ENCODE assay signal across 18 cellular contexts in genomic region chr21:42202321-42202720, GRCh38.
"Had no signal": no experiment of that assay in that cellular context is flagged by ENCODE, and none has a peak within 500 bp of the region (broad histone marks: within the 10 kb centered on the region; RNA-seq: fewer than 3 reads in every experiment).

No MANE protein-coding gene starts in this region.

- H3K27ac ChIP-seq: adrenal gland, prostate gland, tibial artery had no signal

- H3K9me3 ChIP-seq: adrenal gland, prostate gland, tibial artery had no signal

- H3K4me1 ChIP-seq: prostate gland, tibial artery had no signal

- H3K36me3 ChIP-seq: adrenal gland, prostate gland, tibial artery had no signal

- H3K4me3 ChIP-seq: adrenal gland, lung, prostate gland, skin epidermis, tibial artery had no signal

- ATAC-seq: activated CD8-positive, alpha-beta T cell treated with anti-CD3 and anti-CD28 coated beads, Interleukin-2, amount 10 ng/mL, durations not matched to agents 7 days and 5 days; left lobe of liver; natural killer cell treated with Interleukin-12 subunit alpha and Interleukin-12 subunit beta and Interleukin-15 and Interleukin-18, amount 100 ng/mL, for 72 hours; right cardiac atrium; stimulated activated naive CD8-positive, alpha-beta T cell treated with anti-CD3 and anti-CD28 coated beads, Interleukin-15, Interleukin-2, amounts not matched to agents 100 U/mL and 50 U/mL, for 24 hours; WTC11 had no signal

- DNase-seq: activated CD4-positive, alpha-beta T cell treated with anti-CD3 and anti-CD28 coated beads for 48 hours; activated CD8-positive, alpha-beta memory T cell treated with anti-CD3 and anti-CD28 coated beads, Interleukin-2, amount 50 U/mL, for 4 hours; activated effector memory CD4-positive, alpha-beta T cell treated with anti-CD3 and anti-CD28 coated beads, Interleukin-2, amount 50 U/mL, for 16 hours; activated T-cell treated with anti-CD3 and anti-CD28 coated beads, Interleukin-2, amount 50 U/mL, for 48 hours; effector memory CD4-positive, alpha-beta T cell; foreskin fibroblast; right cardiac atrium; stimulated activated naive CD8-positive, alpha-beta T cell treated with anti-CD3 and anti-CD28 coated beads, Interleukin-15, Interleukin-2, amounts not matched to agents 100 U/mL and 50 U/mL, for 24 hours; substantia nigra; tibial artery had no signal
